In the genomic region with DNA sequence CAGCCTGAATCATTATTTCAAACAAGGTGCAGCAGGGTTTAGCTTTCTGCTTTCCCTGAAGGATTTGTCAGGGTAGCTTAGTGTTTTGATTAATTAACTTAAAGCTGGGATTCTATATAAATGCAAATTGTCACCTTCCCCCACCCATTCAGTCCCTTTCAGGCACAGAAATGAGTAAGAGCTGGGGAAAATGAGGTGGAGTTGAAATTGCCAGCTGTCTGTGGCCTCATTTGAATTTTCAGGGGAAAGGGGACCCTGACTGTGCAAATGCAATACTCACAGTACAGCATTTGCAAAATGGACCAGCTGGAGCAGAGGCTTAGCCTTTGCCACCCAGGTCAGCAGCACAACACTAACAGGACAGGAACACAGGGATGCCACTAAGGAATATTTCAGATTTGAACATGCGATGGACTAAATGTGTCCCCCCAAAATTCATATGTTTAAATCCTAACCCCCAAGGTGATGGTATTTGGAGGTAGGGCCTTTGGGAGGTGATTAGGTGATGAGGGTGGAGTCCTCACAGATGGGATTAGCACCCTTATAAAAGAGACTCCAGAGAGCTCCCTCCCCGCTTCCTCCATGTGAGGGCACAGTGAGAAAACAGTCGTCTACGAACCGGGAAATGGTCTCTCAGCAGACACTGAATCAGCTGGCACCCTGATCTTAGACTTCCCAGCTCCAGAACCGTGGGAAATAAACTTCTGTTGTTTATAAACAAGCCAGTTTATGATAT, we compare ENCODE assay signal across 14 cellular contexts. TPM values are rescaled to one million over a fixed set of nuclear protein-coding genes. Genes with fewer than 3 reads are reported as not detected.
DNase-seq lines count a peak whose midpoint lies in the region; ATAC-seq, FAIRE-seq and TF ChIP-seq lines count a peak whose summit lies in the region.
"Had no signal": no experiment of that assay in that cellular context is flagged by ENCODE, and none has a peak within 500 bp of the region (broad histone marks: within the 10 kb centered on the region; RNA-seq: fewer than 3 reads in every experiment).

No MANE protein-coding gene starts in this region.

- H3K4me3 ChIP-seq in parathyroid adenoma (ENCODE audit: low read depth, low read length) (no peak overlapping the region), pancreas (no peak overlapping the region)
- H3K4me3 ChIP-seq: GM23248 had no signal

- H3K4me2 ChIP-seq in parathyroid adenoma (ENCODE audit: low read length) = no peak overlapping the region

- peak; percentile 52 for ATAC-seq in GM19023 (IDR thresholded peaks at IDR 0.05; ENCODE audit: unreplicated experiment)
- peak; percentile 46 for ATAC-seq in HG02571 (IDR thresholded peaks at IDR 0.05; ENCODE audit: unreplicated experiment)
- ATAC-seq in GM18517 (IDR thresholded peaks at IDR 0.05; ENCODE audit: unreplicated experiment) = no peak
- ATAC-seq in pancreas = no peak

- no peaks in the 10 kb centered on the region for H3K27me3 ChIP-seq in parathyroid adenoma (ENCODE audit: control insufficient read depth, insufficient read depth, low read length)
- H3K27me3 ChIP-seq in pancreas = no peaks in the 10 kb centered on the region
- H3K27me3 ChIP-seq: neutrophil had no signal

- peaks cover 3% of the 10 kb centered on the region for H3K4me1 ChIP-seq in parathyroid adenoma
- peaks cover 9 to 14% (median 9%) of the 10 kb centered on the region in 3 donors for H3K4me1 ChIP-seq in pancreas

- no peaks in the 10 kb centered on the region for H3K36me3 ChIP-seq in parathyroid adenoma (ENCODE audit: control insufficient read depth, insufficient read depth, low read length)
- H3K36me3 ChIP-seq in pancreas = no peaks in the 10 kb centered on the region
- H3K36me3 ChIP-seq: neutrophil had no signal

- DNase-seq in NCI-H82 treated with DMSO at 0.1 percent for 48 hours (lab: John Stamatoyannopoulos, UW; ENCODE audit: unreplicated experiment) = peak; percentile 85
- DNase-seq in SW 1271 (lab: John Stamatoyannopoulos, UW) = no peak
- DNase-seq in GM03348 (ENCODE audit: low spot score) = no peak
- DNase-seq in pancreas = no peak
- DNase-seq: CD4-positive, alpha-beta T cell; GM23248; NCI-H1092; NCI-H2227 treated with DMSO at 0.1 percent for 48 hours; substantia nigra had no signal

- H3K9me3 ChIP-seq in parathyroid adenoma (ENCODE audit: control insufficient read depth, low read length) = no peaks in the 10 kb centered on the region
- H3K9me3 ChIP-seq in pancreas = no peaks in the 10 kb centered on the region
- H3K9me3 ChIP-seq: neutrophil had no signal

- peak overlapping the region; percentile 17 for H2AFZ ChIP-seq in parathyroid adenoma
- H2AFZ ChIP-seq: GM23248 had no signal

- no peaks in the 10 kb centered on the region for H3K79me2 ChIP-seq in parathyroid adenoma

- intact Hi-C loops in pancreas (cut with DNase I) = loop anchor here in 1 of 3 donors (10.0 kb wide), 2 partner anchors 141 to 171 kb away; no protein-coding TSS in a partner anchor

- TF ChIP-seq CTCF in parathyroid adenoma (IDR thresholded peaks at IDR 0.05) (no peak), pancreas (IDR thresholded peaks at IDR 0.05) (no peak)

- H3K27ac ChIP-seq in parathyroid adenoma (no peak overlapping the region), pancreas (no peak overlapping the region)
- H3K27ac ChIP-seq: GM23248, neutrophil had no signal

- no peak overlapping the region for H3K9ac ChIP-seq in parathyroid adenoma
- H3K9ac ChIP-seq: GM23248 had no signal

- FAIRE-seq in pancreas (lab: Jason Lieb, UNC) = no peak

- 60 to 73% methylated on average over 6 of the region's 6 CpGs for WGBS in pancreas, 2 donors

RNA-seq across cellular contexts. Expression of gene CYSLTR2, which starts 59.5 kb away (rescaled TPM):
- under 1 TPM in 4 of 6 donors, not detected in 2; 0.06 to 0.43 (median 0.13) TPM for total RNA-seq in pancreas
- under 1 TPM; 0.15 to 0.31 TPM for polyA plus RNA-seq in pancreas
- total RNA-seq: GM23248 had no signal
- polyA plus RNA-seq: GM23248 had no signal

Comparison
In these comparisons a context has a peak if more than half of its experiments do, and no peak if none do; other contexts are left out.
1. ATAC-seq: peak in GM19023 (single experiment) and HG02571 (single experiment); none in GM18517 (single experiment) and pancreas (0 of 4).